ENCODE assay signal across 15 cellular contexts in the genomic region with DNA sequence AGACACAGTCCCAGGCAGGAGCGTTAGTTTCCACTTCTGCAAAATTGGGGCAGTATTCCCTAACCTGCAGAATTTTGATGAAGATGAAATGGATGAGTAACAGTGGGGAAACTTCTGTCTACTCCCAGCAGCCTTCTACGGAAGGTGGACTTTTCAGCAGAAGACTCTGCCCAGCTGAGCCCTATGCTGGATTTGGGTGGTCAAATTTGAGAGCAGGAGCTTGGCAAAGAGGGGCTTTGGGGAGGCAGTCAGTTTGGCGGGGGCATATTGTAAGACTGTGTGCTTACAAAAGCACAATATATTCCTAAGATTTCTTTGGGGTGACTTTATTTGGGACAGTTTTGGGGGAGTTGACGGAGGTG.
"Had no signal": no experiment of that assay in that cellular context is flagged by ENCODE, and none has a peak within 500 bp of the region (broad histone marks: within the 10 kb centered on the region; RNA-seq: fewer than 3 reads in every experiment).

No MANE protein-coding gene starts in this region.

- H3K9me3 Mint-ChIP-seq: activated T-helper 17 cell treated with anti-CD3 and anti-CD28 coated beads, Interleukin-2, amount 50 U/mL, for 72 hours; brain; dendritic cell treated with granulocyte-macrophage colony-stimulating factor and Interleukin-4, amounts not matched to agents 40 ng/mL and 50 ng/mL, for 4 days; nephron progenitor cell; T-helper 1 cell treated with Interleukin-12 subunit alpha and Interleukin-12 subunit beta and Interleukin-4 antibody, amounts not matched to agents 30 μg/mL and 1 μg/mL, for 36 hours; WTC11 had no signal

- H3K27ac ChIP-seq: left ventricle myocardium inferior had no signal

- H3K4me3 ChIP-seq: heart left ventricle, left ventricle myocardium inferior had no signal

- H3K27me3 ChIP-seq: heart left ventricle had no signal

- H3K36me3 ChIP-seq: left ventricle myocardium inferior had no signal

- H3K9me3 ChIP-seq: heart left ventricle, left ventricle myocardium inferior had no signal

- H3K27ac Mint-ChIP-seq: activated T-helper 17 cell treated with anti-CD3 and anti-CD28 coated beads, Interleukin-2, amount 50 U/mL, for 72 hours; dendritic cell treated with granulocyte-macrophage colony-stimulating factor and Interleukin-4, amounts not matched to agents 40 ng/mL and 50 ng/mL, for 4 days; nephron progenitor cell; T-helper 1 cell treated with Interleukin-12 subunit alpha and Interleukin-12 subunit beta and Interleukin-4 antibody, amounts not matched to agents 30 μg/mL and 1 μg/mL, for 36 hours; WTC11 had no signal

- H3K4me3 Mint-ChIP-seq: activated T-helper 17 cell treated with anti-CD3 and anti-CD28 coated beads, Interleukin-2, amount 50 U/mL, for 72 hours; brain; dendritic cell treated with granulocyte-macrophage colony-stimulating factor and Interleukin-4, amounts not matched to agents 40 ng/mL and 50 ng/mL, for 4 days; nephron progenitor cell; T-helper 1 cell treated with Interleukin-12 subunit alpha and Interleukin-12 subunit beta and Interleukin-4 antibody, amounts not matched to agents 30 μg/mL and 1 μg/mL, for 36 hours; WTC11 had no signal

- DNase-seq: activated CD4-positive, alpha-beta T cell treated with anti-CD3 and anti-CD28 coated beads, Interleukin-2, amount 50 U/mL, for 1 hour; activated naive CD4-positive, alpha-beta T cell treated with anti-CD3 and anti-CD28 coated beads, Interleukin-2, amount 50 U/mL, for 16 hours; amniotic stem cell; cerebellar nuclear complex; foreskin fibroblast; left ventricle myocardium inferior; nephron progenitor cell; stimulated activated CD4-positive, alpha-beta T cell treated with anti-CD3 and anti-CD28 coated beads, Interleukin-4, amount 100 ng/mL, for 4 hours had no signal

- H3K27me3 Mint-ChIP-seq: activated T-helper 17 cell treated with anti-CD3 and anti-CD28 coated beads, Interleukin-2, amount 50 U/mL, for 72 hours had no signal

- ATAC-seq: activated T-helper 17 cell treated with anti-CD3 and anti-CD28 coated beads, Interleukin-2, amount 50 U/mL, for 72 hours; heart left ventricle; SK-N-SH treated with all-trans-retinoic acid at 6 μM for 48 hours had no signal
